ENCODE assay signal across 1 cellular context in genomic region chr2:218014706-218015685, GRCh38.
TF ChIP-seq lines count a peak whose summit lies in the region.

No MANE protein-coding gene starts in this region.

TF ChIP-seq in HepG2, 621 proteins besides CTCF, POLR2A, EP300 and RAD21:
- no peak for TF ChIP-seq TOPORS (CRISPR knock-in tag; IDR thresholded peaks at IDR 0.05)
- TF ChIP-seq HNRNPK (IDR thresholded peaks at IDR 0.05; ENCODE audit: low read depth, low read length, poor library complexity, severe bottlenecking) = peak; percentile 49
